1 cellular context compared by ENCODE assay signal in the genomic region with DNA sequence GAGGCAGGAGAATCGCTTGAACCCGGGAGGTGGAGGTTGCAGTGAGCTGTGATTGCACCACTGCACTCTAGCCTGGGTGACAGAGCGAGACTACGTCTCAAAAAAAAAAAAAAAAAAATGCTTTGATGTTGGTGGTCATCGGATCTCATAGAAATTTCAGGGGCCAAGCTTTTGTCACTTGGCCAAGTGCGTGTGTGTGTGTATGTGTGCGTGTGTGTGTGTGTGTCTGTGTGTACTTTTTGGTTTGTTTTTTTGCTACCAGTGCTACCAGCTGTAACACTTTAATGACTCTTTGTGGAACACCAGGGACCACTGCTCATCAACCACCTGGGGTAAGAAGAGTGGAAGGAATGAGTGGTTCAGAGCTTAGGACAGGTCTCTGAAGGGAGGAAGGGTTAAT.
TF ChIP-seq lines count a peak whose summit lies in the region.

No MANE protein-coding gene starts in this region.

TF ChIP-seq in K562, 482 proteins besides CTCF, POLR2A, EP300 and RAD21:
- peak; percentile 38; the same call in 1 of the 2 replicates for TF ChIP-seq NFIC (IDR thresholded peaks at IDR 0.05)
- TF ChIP-seq, protein P1, sequence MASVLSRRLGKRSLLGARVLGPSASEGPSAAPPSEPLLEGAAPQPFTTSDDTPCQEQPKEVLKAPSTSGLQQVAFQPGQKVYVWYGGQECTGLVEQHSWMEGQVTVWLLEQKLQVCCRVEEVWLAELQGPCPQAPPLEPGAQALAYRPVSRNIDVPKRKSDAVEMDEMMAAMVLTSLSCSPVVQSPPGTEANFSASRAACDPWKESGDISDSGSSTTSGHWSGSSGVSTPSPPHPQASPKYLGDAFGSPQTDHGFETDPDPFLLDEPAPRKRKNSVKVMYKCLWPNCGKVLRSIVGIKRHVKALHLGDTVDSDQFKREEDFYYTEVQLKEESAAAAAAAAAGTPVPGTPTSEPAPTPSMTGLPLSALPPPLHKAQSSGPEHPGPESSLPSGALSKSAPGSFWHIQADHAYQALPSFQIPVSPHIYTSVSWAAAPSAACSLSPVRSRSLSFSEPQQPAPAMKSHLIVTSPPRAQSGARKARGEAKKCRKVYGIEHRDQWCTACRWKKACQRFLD (CRISPR knock-in tag; IDR thresholded peaks at IDR 0.05): no peak
